ENCODE assay signal across 2 cellular contexts in genomic region chr2:73069041-73069854, GRCh38.
TF ChIP-seq lines count a peak whose summit lies in the region.

No MANE protein-coding gene starts in this region.

TF ChIP-seq in SK-N-SH, 30 proteins besides CTCF, POLR2A, EP300 and RAD21 (continued from another document):
- TF ChIP-seq EZH2phosphoT487 (IDR thresholded peaks at IDR 0.05; ENCODE audit: borderline replicate concordance, low read depth), result no peak

TF ChIP-seq in SK-N-SH treated with all-trans-retinoic acid at 6 μM for 48 hours, 23 proteins besides CTCF, POLR2A, EP300 and RAD21 (continued from another document):
- TF ChIP-seq POU6F1 (CRISPR knock-in tag; IDR thresholded peaks at IDR 0.05; ENCODE audit: borderline replicate concordance, low read depth) (no peak), OSR1 (CRISPR knock-in tag; IDR thresholded peaks at IDR 0.05) (no peak), CSDC2 (CRISPR knock-in tag; IDR thresholded peaks at IDR 0.05) (no peak), GLIS3 (CRISPR knock-in tag; IDR thresholded peaks at IDR 0.05) (no peak), SNAI2 (CRISPR knock-in tag; IDR thresholded peaks at IDR 0.05) (no peak), ESRRG (CRISPR knock-in tag; IDR thresholded peaks at IDR 0.05) (no peak), ZNF8 (CRISPR knock-in tag; IDR thresholded peaks at IDR 0.05) (no peak)
